28 cellular contexts compared by ENCODE assay signal in genomic region chrX:53237056-53237455, GRCh38.
"Had no signal": no experiment of that assay in that cellular context is flagged by ENCODE, and none has a peak within 500 bp of the region (broad histone marks: within the 10 kb centered on the region; RNA-seq: fewer than 3 reads in every experiment).

No MANE protein-coding gene starts in this region.

- H3K4me3 Mint-ChIP-seq: activated B cell treated with CpG ODN at 0.5 μM for 24 hours; activated CD4-positive, alpha-beta memory T cell treated with anti-CD3 and anti-CD28 coated beads for 36 hours; activated CD4-positive, alpha-beta T cell treated with anti-CD3 and anti-CD28 coated beads, Interleukin-2, amount 10 ng/mL, durations not matched to agents 24 days and 14 days; activated CD8-positive, alpha-beta memory T cell treated with anti-CD3 and anti-CD28 coated beads, Interleukin-2, amount 10 ng/mL, durations not matched to agents 7 days and 5 days; activated CD8-positive, alpha-beta T cell treated with anti-CD3 and anti-CD28 coated beads, Interleukin-2, amount 10 ng/mL, durations not matched to agents 7 days and 5 days; activated naive CD4-positive, alpha-beta T cell treated with anti-CD3 and anti-CD28 coated beads for 36 hours; activated naive CD4-positive, alpha-beta T cell treated with anti-CD3 and anti-CD28 coated beads, Interleukin-2, amount 50 U/mL, for 24 hours; activated naive CD8-positive, alpha-beta T cell treated with anti-CD3 and anti-CD28 coated beads for 36 hours; activated naive CD8-positive, alpha-beta T cell treated with anti-CD3 and anti-CD28 coated beads, Interleukin-2, amount 50 U/mL, for 24 hours; activated T-helper 1 cell treated with anti-CD3 and anti-CD28 coated beads, Interleukin-12 subunit alpha, Interleukin-12 subunit beta, Interleukin-2, Interleukin-4 antibody, amounts not matched to agents 30 ng/mL and 10 ng/mL and 1 ng/mL, durations not matched to agents 14 hours and 24 hours and 36 hours had no signal

- H3K36me3 Mint-ChIP-seq: activated CD4-positive, alpha-beta memory T cell treated with anti-CD3 and anti-CD28 coated beads for 36 hours; activated CD8-positive, alpha-beta memory T cell treated with anti-CD3 and anti-CD28 coated beads, Interleukin-2, amount 10 ng/mL, durations not matched to agents 7 days and 5 days; activated naive CD4-positive, alpha-beta T cell treated with anti-CD3 and anti-CD28 coated beads, Interleukin-2, amount 50 U/mL, for 24 hours; activated naive CD8-positive, alpha-beta T cell treated with anti-CD3 and anti-CD28 coated beads for 36 hours had no signal

- H3K27me3 Mint-ChIP-seq: activated B cell treated with CpG ODN at 0.5 μM for 24 hours; activated CD4-positive, alpha-beta memory T cell treated with anti-CD3 and anti-CD28 coated beads for 36 hours; activated CD4-positive, alpha-beta T cell treated with anti-CD3 and anti-CD28 coated beads, Interleukin-2, amount 10 ng/mL, durations not matched to agents 24 days and 14 days; activated CD8-positive, alpha-beta memory T cell treated with anti-CD3 and anti-CD28 coated beads, Interleukin-2, amount 10 ng/mL, durations not matched to agents 7 days and 5 days; activated naive CD4-positive, alpha-beta T cell treated with anti-CD3 and anti-CD28 coated beads, Interleukin-2, amount 50 U/mL, for 24 hours; activated naive CD8-positive, alpha-beta T cell treated with anti-CD3 and anti-CD28 coated beads for 36 hours; activated naive CD8-positive, alpha-beta T cell treated with anti-CD3 and anti-CD28 coated beads, Interleukin-2, amount 50 U/mL, for 24 hours had no signal

- H3K9me3 Mint-ChIP-seq: activated B cell treated with CpG ODN at 0.5 μM for 24 hours; activated CD4-positive, alpha-beta memory T cell treated with anti-CD3 and anti-CD28 coated beads for 36 hours; activated CD4-positive, alpha-beta T cell treated with anti-CD3 and anti-CD28 coated beads, Interleukin-2, amount 10 ng/mL, durations not matched to agents 24 days and 14 days; activated naive CD4-positive, alpha-beta T cell treated with anti-CD3 and anti-CD28 coated beads for 36 hours; activated naive CD4-positive, alpha-beta T cell treated with anti-CD3 and anti-CD28 coated beads, Interleukin-2, amount 50 U/mL, for 24 hours; activated naive CD8-positive, alpha-beta T cell treated with anti-CD3 and anti-CD28 coated beads for 36 hours; activated naive CD8-positive, alpha-beta T cell treated with anti-CD3 and anti-CD28 coated beads, Interleukin-2, amount 50 U/mL, for 24 hours; activated T-helper 1 cell treated with anti-CD3 and anti-CD28 coated beads, Interleukin-12 subunit alpha, Interleukin-12 subunit beta, Interleukin-2, Interleukin-4 antibody, amounts not matched to agents 30 ng/mL and 10 ng/mL and 1 ng/mL, durations not matched to agents 14 hours and 24 hours and 36 hours; activated T-helper 2 cell treated with anti-CD3 and anti-CD28 coated beads, Interferon-gamma antibody, Interleukin-2, Interleukin-4, amounts not matched to agents 10 μg/mL and 5 μg/mL and 100 μg/mL, durations not matched to agents 14 hours and 24 hours and 36 hours had no signal

- H3K27ac Mint-ChIP-seq: activated B cell treated with CpG ODN at 0.5 μM for 24 hours; activated CD4-positive, alpha-beta memory T cell treated with anti-CD3 and anti-CD28 coated beads for 36 hours; activated CD4-positive, alpha-beta T cell treated with anti-CD3 and anti-CD28 coated beads, Interleukin-2, amount 10 ng/mL, durations not matched to agents 24 days and 14 days; activated CD8-positive, alpha-beta memory T cell treated with anti-CD3 and anti-CD28 coated beads, Interleukin-2, amount 10 ng/mL, durations not matched to agents 7 days and 5 days; activated CD8-positive, alpha-beta T cell treated with anti-CD3 and anti-CD28 coated beads, Interleukin-2, amount 10 ng/mL, durations not matched to agents 7 days and 5 days; activated naive CD4-positive, alpha-beta T cell treated with anti-CD3 and anti-CD28 coated beads for 36 hours; activated naive CD4-positive, alpha-beta T cell treated with anti-CD3 and anti-CD28 coated beads, Interleukin-2, amount 50 U/mL, for 24 hours; activated naive CD8-positive, alpha-beta T cell treated with anti-CD3 and anti-CD28 coated beads for 36 hours; activated naive CD8-positive, alpha-beta T cell treated with anti-CD3 and anti-CD28 coated beads, Interleukin-2, amount 50 U/mL, for 24 hours; activated T-helper 1 cell treated with anti-CD3 and anti-CD28 coated beads, Interleukin-12 subunit alpha, Interleukin-12 subunit beta, Interleukin-2, Interleukin-4 antibody, amounts not matched to agents 30 ng/mL and 10 ng/mL and 1 ng/mL, durations not matched to agents 14 hours and 24 hours and 36 hours; activated T-helper 2 cell treated with anti-CD3 and anti-CD28 coated beads, Interferon-gamma antibody, Interleukin-2, Interleukin-4, amounts not matched to agents 10 μg/mL and 5 μg/mL and 100 μg/mL, durations not matched to agents 14 hours and 24 hours and 36 hours had no signal

- DNase-seq: activated B cell treated with CpG ODN at 0.5 μM for 24 hours; activated CD4-positive, alpha-beta memory T cell treated with anti-CD3 and anti-CD28 coated beads for 36 hours; activated CD4-positive, alpha-beta T cell treated with anti-CD3 and anti-CD28 coated beads, Interleukin-2, amount 10 ng/mL, durations not matched to agents 24 days and 14 days; activated CD8-positive, alpha-beta memory T cell treated with anti-CD3 and anti-CD28 coated beads, Interleukin-2, amount 10 ng/mL, durations not matched to agents 7 days and 5 days; activated CD8-positive, alpha-beta memory T cell treated with anti-CD3 and anti-CD28 coated beads, Interleukin-2, amount 50 U/mL, for 4 hours; activated CD8-positive, alpha-beta T cell treated with anti-CD3 and anti-CD28 coated beads, Interleukin-2, amount 10 ng/mL, durations not matched to agents 7 days and 5 days; activated effector memory CD4-positive, alpha-beta T cell treated with anti-CD3 and anti-CD28 coated beads, Interleukin-2, amount 50 U/mL, for 16 hours; activated naive CD4-positive, alpha-beta T cell treated with anti-CD3 and anti-CD28 coated beads for 36 hours; activated naive CD8-positive, alpha-beta T cell treated with anti-CD3 and anti-CD28 coated beads for 36 hours; activated naive CD8-positive, alpha-beta T cell treated with anti-CD3 and anti-CD28 coated beads, Interleukin-2, amount 50 U/mL, for 24 hours; activated T-cell treated with anti-CD3 and anti-CD28 coated beads, Interleukin-2, amount 50 U/mL, for 1 hour; activated T-cell treated with anti-CD3 and anti-CD28 coated beads, Interleukin-2, amount 50 U/mL, for 48 hours; adrenal gland; amygdala; aorta; body of pancreas; caudate nucleus; colonic mucosa; effector CD8-positive, alpha-beta T cell; esophagus squamous epithelium; foreskin melanocyte; heart right ventricle; T-helper 2 cell had no signal

- ATAC-seq: activated CD4-positive, CD25-positive, alpha-beta regulatory T cell treated with anti-CD3 and anti-CD28 coated beads, Interleukin-2, amount 50 U/mL, for 24 hours; activated CD8-positive, alpha-beta memory T cell treated with anti-CD3 and anti-CD28 coated beads, Interleukin-2, amount 10 ng/mL, durations not matched to agents 7 days and 5 days; activated CD8-positive, alpha-beta T cell treated with anti-CD3 and anti-CD28 coated beads, Interleukin-2, amount 10 ng/mL, durations not matched to agents 7 days and 5 days; activated naive CD8-positive, alpha-beta T cell treated with anti-CD3 and anti-CD28 coated beads, Interleukin-2, amount 50 U/mL, for 24 hours; body of pancreas; gastroesophageal sphincter; heart right ventricle had no signal

- H3K4me1 Mint-ChIP-seq: activated B cell treated with CpG ODN at 0.5 μM for 24 hours; activated naive CD4-positive, alpha-beta T cell treated with anti-CD3 and anti-CD28 coated beads, Interleukin-2, amount 50 U/mL, for 24 hours had no signal
